Comparison of ENCODE assay signal across 19 cellular contexts in genomic region chr19:40808021-40808325, GRCh38. TPM values are rescaled to one million over a fixed set of nuclear protein-coding genes. Genes with fewer than 3 reads are reported as not detected.
DNase-seq lines count a peak whose midpoint lies in the region; ATAC-seq and TF ChIP-seq lines count a peak whose summit lies in the region.
"Had no signal": no experiment of that assay in that cellular context is flagged by ENCODE, and none has a peak within 500 bp of the region (broad histone marks: within the 10 kb centered on the region; RNA-seq: fewer than 3 reads in every experiment).

No MANE protein-coding gene starts in this region.

- H3K4me3 ChIP-seq in esophagus muscularis mucosa: no peak overlapping the region
- no peak overlapping the region for H3K4me3 ChIP-seq in stomach
- H3K4me3 ChIP-seq: GM23248, lung, thoracic aorta had no signal

- intact Hi-C loops in activated CD4-positive, alpha-beta memory T cell treated with anti-CD3 and anti-CD28 coated beads for 36 hours (cut with micrococcal nuclease): no loop called here
- intact Hi-C loops in activated T-helper 1 cell treated with anti-CD3 and anti-CD28 coated beads, Interleukin-12 subunit alpha, Interleukin-12 subunit beta, Interleukin-2, Interleukin-4 antibody, amounts not matched to agents 30 ng/mL and 10 ng/mL and 1 ng/mL, durations not matched to agents 14 hours and 24 hours and 36 hours (cut with micrococcal nuclease): no loop called here
- intact Hi-C loops in esophagus muscularis mucosa (cut with DNase I) (no loop called here), stomach (cut with DNase I; ENCODE audit: low total_unique reads) (loop anchor here (5.0 kb wide), 1 partner anchor 146 kb away; no protein-coding TSS in a partner anchor)

- CTCF ChIA-PET in activated CD4-positive, alpha-beta memory T cell treated with anti-CD3 and anti-CD28 coated beads for 36 hours (lab: Charles Lee): interaction anchor here (1.0 to 5.8 kb wide), 8 partner anchors 9 to 146 kb away, joined by 3 to 58 read pairs (median 24); partner anchors contain the start of genes ACTMAP, NUMBL, RAB4B and SNRPA
- CTCF ChIA-PET in activated CD4-positive, alpha-beta memory T cell treated with anti-CD3 and anti-CD28 coated beads, Interleukin-2, amount 10 ng/mL, durations not matched to agents 7 days and 5 days (lab: Charles Lee): interaction anchor here (0.9 to 4.6 kb wide), 8 partner anchors 9 to 146 kb away, joined by 3 to 50 read pairs (median 14); partner anchors contain the start of genes EGLN2 and RAB4B

- H3K36me3 Mint-ChIP-seq in activated CD4-positive, alpha-beta memory T cell treated with anti-CD3 and anti-CD28 coated beads for 36 hours: peaks cover 31% of the 10 kb centered on the region
- peaks cover 64% of the 10 kb centered on the region for H3K36me3 Mint-ChIP-seq in activated CD4-positive, alpha-beta memory T cell treated with anti-CD3 and anti-CD28 coated beads, Interleukin-2, amount 10 ng/mL, durations not matched to agents 7 days and 5 days (ENCODE audit: low read depth)
- H3K36me3 Mint-ChIP-seq in activated T-helper 1 cell treated with anti-CD3 and anti-CD28 coated beads, Interleukin-12 subunit alpha, Interleukin-12 subunit beta, Interleukin-2, Interleukin-4 antibody, amounts not matched to agents 30 ng/mL and 10 ng/mL and 1 ng/mL, durations not matched to agents 14 hours and 24 hours and 36 hours (ENCODE audit: low read depth): peaks cover 43% of the 10 kb centered on the region

- H3K9me3 Mint-ChIP-seq in activated CD4-positive, alpha-beta memory T cell treated with anti-CD3 and anti-CD28 coated beads for 36 hours: no peaks in the 10 kb centered on the region
- no peaks in the 10 kb centered on the region for H3K9me3 Mint-ChIP-seq in activated CD4-positive, alpha-beta memory T cell treated with anti-CD3 and anti-CD28 coated beads, Interleukin-2, amount 10 ng/mL, durations not matched to agents 7 days and 5 days
- no peaks in the 10 kb centered on the region for H3K9me3 Mint-ChIP-seq in activated T-helper 1 cell treated with anti-CD3 and anti-CD28 coated beads, Interleukin-12 subunit alpha, Interleukin-12 subunit beta, Interleukin-2, Interleukin-4 antibody, amounts not matched to agents 30 ng/mL and 10 ng/mL and 1 ng/mL, durations not matched to agents 14 hours and 24 hours and 36 hours

- no peak for DNase-seq in activated CD4-positive, alpha-beta memory T cell treated with anti-CD3 and anti-CD28 coated beads for 36 hours
- no peak for DNase-seq in activated CD4-positive, alpha-beta memory T cell treated with anti-CD3 and anti-CD28 coated beads, Interleukin-2, amount 10 ng/mL, durations not matched to agents 7 days and 5 days
- no peak for DNase-seq in activated T-helper 1 cell treated with anti-CD3 and anti-CD28 coated beads, Interleukin-12 subunit alpha, Interleukin-12 subunit beta, Interleukin-2, Interleukin-4 antibody, amounts not matched to agents 30 ng/mL and 10 ng/mL and 1 ng/mL, durations not matched to agents 14 hours and 24 hours and 36 hours (ENCODE audit: low spot score)
- no peak for DNase-seq in esophagus muscularis mucosa (ENCODE audit: extremely low spot score)
- no peak for DNase-seq in stomach
- DNase-seq in NCI-H524 treated with DMSO at 0.1 percent for 48 hours (lab: John Stamatoyannopoulos, UW): no peak
- DNase-seq: DMS153; effector CD4-positive, alpha-beta T cell; glutamatergic neuron; NCI-H1436 treated with DMSO at 0.1 percent for 48 hours; NCI-H774; stimulated activated CD4-positive, alpha-beta T cell treated with anti-CD3 and anti-CD28 coated beads, Interleukin-4, amount 100 ng/mL, for 4 hours had no signal

- peaks cover 69% of the 10 kb centered on the region for H3K4me1 Mint-ChIP-seq in activated CD4-positive, alpha-beta memory T cell treated with anti-CD3 and anti-CD28 coated beads for 36 hours (ENCODE audit: low read depth)
- peaks cover 84% of the 10 kb centered on the region for H3K4me1 Mint-ChIP-seq in activated CD4-positive, alpha-beta memory T cell treated with anti-CD3 and anti-CD28 coated beads, Interleukin-2, amount 10 ng/mL, durations not matched to agents 7 days and 5 days
- peaks cover 76% of the 10 kb centered on the region for H3K4me1 Mint-ChIP-seq in activated T-helper 1 cell treated with anti-CD3 and anti-CD28 coated beads, Interleukin-12 subunit alpha, Interleukin-12 subunit beta, Interleukin-2, Interleukin-4 antibody, amounts not matched to agents 30 ng/mL and 10 ng/mL and 1 ng/mL, durations not matched to agents 14 hours and 24 hours and 36 hours (ENCODE audit: low read depth)

- TF ChIP-seq EP300 in esophagus muscularis mucosa (IDR thresholded peaks at IDR 0.05) (no peak), stomach (IDR thresholded peaks at IDR 0.05) (no peak)

- no peak for TF ChIP-seq CTCF in esophagus muscularis mucosa (IDR thresholded peaks at IDR 0.05)
- no peak for TF ChIP-seq CTCF in stomach (IDR thresholded peaks at IDR 0.05)

- no peak overlapping the region for H3K4me3 Mint-ChIP-seq in activated CD4-positive, alpha-beta memory T cell treated with anti-CD3 and anti-CD28 coated beads for 36 hours
- H3K4me3 Mint-ChIP-seq in activated CD4-positive, alpha-beta memory T cell treated with anti-CD3 and anti-CD28 coated beads, Interleukin-2, amount 10 ng/mL, durations not matched to agents 7 days and 5 days: no peak overlapping the region
- peak overlapping the region; percentile 23 for H3K4me3 Mint-ChIP-seq in activated T-helper 1 cell treated with anti-CD3 and anti-CD28 coated beads, Interleukin-12 subunit alpha, Interleukin-12 subunit beta, Interleukin-2, Interleukin-4 antibody, amounts not matched to agents 30 ng/mL and 10 ng/mL and 1 ng/mL, durations not matched to agents 14 hours and 24 hours and 36 hours

- H3K27ac Mint-ChIP-seq in activated CD4-positive, alpha-beta memory T cell treated with anti-CD3 and anti-CD28 coated beads for 36 hours: peak overlapping the region; percentile 89
- no peak overlapping the region for H3K27ac Mint-ChIP-seq in activated CD4-positive, alpha-beta memory T cell treated with anti-CD3 and anti-CD28 coated beads, Interleukin-2, amount 10 ng/mL, durations not matched to agents 7 days and 5 days
- peak overlapping the region; percentile 80 for H3K27ac Mint-ChIP-seq in activated T-helper 1 cell treated with anti-CD3 and anti-CD28 coated beads, Interleukin-12 subunit alpha, Interleukin-12 subunit beta, Interleukin-2, Interleukin-4 antibody, amounts not matched to agents 30 ng/mL and 10 ng/mL and 1 ng/mL, durations not matched to agents 14 hours and 24 hours and 36 hours

- H3K27ac ChIP-seq in esophagus muscularis mucosa (replicated peaks in 1 of 4): peak overlapping the region; percentile 85 to 99 (median 96)
- H3K27ac ChIP-seq in stomach: peak overlapping the region in 4 of 5 donors; percentile 73 to 99 (median 96)

- peaks cover 5 to 39% (median 32%) of the 10 kb centered on the region in 4 donors for H3K36me3 ChIP-seq in esophagus muscularis mucosa
- H3K36me3 ChIP-seq in stomach: peaks cover 19 to 33% (median 31%) of the 10 kb centered on the region in 4 donors

- H3K9me3 ChIP-seq in esophagus muscularis mucosa (no peaks in the 10 kb centered on the region), stomach (no peaks in the 10 kb centered on the region)
- H3K9me3 ChIP-seq: thoracic aorta had no signal

- 94% methylated on average over 2 of the region's 2 CpGs for WGBS in esophagus muscularis mucosa
- WGBS in stomach, 5 donors: 85 to 100% (median 91%) methylated on average over 2 of the region's 2 CpGs; no CpG with 5 or more reads in 1 of the 5 donors

- no peaks in the 10 kb centered on the region for H3K27me3 Mint-ChIP-seq in activated CD4-positive, alpha-beta memory T cell treated with anti-CD3 and anti-CD28 coated beads for 36 hours
- peaks cover 14% of the 10 kb centered on the region for H3K27me3 Mint-ChIP-seq in activated CD4-positive, alpha-beta memory T cell treated with anti-CD3 and anti-CD28 coated beads, Interleukin-2, amount 10 ng/mL, durations not matched to agents 7 days and 5 days
- peaks cover 4% of the 10 kb centered on the region for H3K27me3 Mint-ChIP-seq in activated T-helper 1 cell treated with anti-CD3 and anti-CD28 coated beads, Interleukin-12 subunit alpha, Interleukin-12 subunit beta, Interleukin-2, Interleukin-4 antibody, amounts not matched to agents 30 ng/mL and 10 ng/mL and 1 ng/mL, durations not matched to agents 14 hours and 24 hours and 36 hours (ENCODE audit: insufficient read depth)

- H3K4me1 ChIP-seq in esophagus muscularis mucosa (peaks cover 88 to 95% (median 92%) of the 10 kb centered on the region in 4 donors), stomach (peaks cover 64 to 93% (median 91%) of the 10 kb centered on the region in 4 donors)

- H3K27me3 ChIP-seq in esophagus muscularis mucosa (no peaks in the 10 kb centered on the region), stomach (no peaks in the 10 kb centered on the region)

- ATAC-seq in HG02623 (IDR thresholded peaks at IDR 0.05; ENCODE audit: unreplicated experiment): no peak
- ATAC-seq in HG02642 (IDR thresholded peaks at IDR 0.05; ENCODE audit: poor library complexity, unreplicated experiment): no peak
- ATAC-seq: SK-N-SH treated with all-trans-retinoic acid at 6 μM for 48 hours had no signal

- no peak for TF ChIP-seq POLR2A in esophagus muscularis mucosa (IDR thresholded peaks at IDR 0.05; ENCODE audit: low read depth)
- no peak for TF ChIP-seq POLR2A in stomach (IDR thresholded peaks at IDR 0.05)

- POLR2A ChIA-PET in activated CD4-positive, alpha-beta memory T cell treated with anti-CD3 and anti-CD28 coated beads for 36 hours (lab: Charles Lee): interaction anchor here (1.9 kb wide), 1 partner anchor 56 kb away, joined by 7 read pairs; no protein-coding TSS in a partner anchor
- POLR2A ChIA-PET in activated CD4-positive, alpha-beta memory T cell treated with anti-CD3 and anti-CD28 coated beads, Interleukin-2, amount 10 ng/mL, durations not matched to agents 7 days and 5 days (lab: Charles Lee): interaction anchor here (2.3 to 14.9 kb wide), 5 partner anchors 10 to 145 kb away, joined by 8 to 161 read pairs (median 16); partner anchors contain the start of genes ACTMAP, COQ8B, EGLN2 and ITPKC

RNA-seq across cellular contexts. Expression of gene EGLN2, which starts 9.0 kb away (rescaled TPM):
- total RNA-seq in activated CD4-positive, alpha-beta memory T cell treated with anti-CD3 and anti-CD28 coated beads for 36 hours: 10 to 100 TPM; 89.1 to 90.3 TPM
- total RNA-seq in activated CD4-positive, alpha-beta memory T cell treated with anti-CD3 and anti-CD28 coated beads, Interleukin-2, amount 10 ng/mL, durations not matched to agents 7 days and 5 days: 100 to 1,000 TPM; 127 to 128 TPM
- 100 and 104 TPM in 2 replicates for total RNA-seq in activated T-helper 1 cell treated with anti-CD3 and anti-CD28 coated beads, Interleukin-12 subunit alpha, Interleukin-12 subunit beta, Interleukin-2, Interleukin-4 antibody, amounts not matched to agents 30 ng/mL and 10 ng/mL and 1 ng/mL, durations not matched to agents 14 hours and 24 hours and 36 hours
- total RNA-seq in esophagus muscularis mucosa (100 to 1,000 TPM in 2 of 4 donors, 10 to 100 TPM in 2; 93.1 to 131 (median 101) TPM), stomach (100 to 1,000 TPM in 1 of 5 donors, 10 to 100 TPM in 4; 30.0 to 115 (median 71.2) TPM)
- polyA plus RNA-seq in stomach: 10 to 100 TPM; 69.8 to 73.9 (median 71.7) TPM

RNA-seq across cellular contexts. Expression of gene RAB4B, which starts 29.9 kb away (rescaled TPM):
- total RNA-seq in activated CD4-positive, alpha-beta memory T cell treated with anti-CD3 and anti-CD28 coated beads for 36 hours: 10 to 100 TPM; 38.0 to 41.7 TPM
- 10 to 100 TPM; 65.7 to 68.3 TPM for total RNA-seq in activated CD4-positive, alpha-beta memory T cell treated with anti-CD3 and anti-CD28 coated beads, Interleukin-2, amount 10 ng/mL, durations not matched to agents 7 days and 5 days
- 40.6 and 45.5 TPM in 2 replicates for total RNA-seq in activated T-helper 1 cell treated with anti-CD3 and anti-CD28 coated beads, Interleukin-12 subunit alpha, Interleukin-12 subunit beta, Interleukin-2, Interleukin-4 antibody, amounts not matched to agents 30 ng/mL and 10 ng/mL and 1 ng/mL, durations not matched to agents 14 hours and 24 hours and 36 hours
- 10 to 100 TPM; 22.9 to 26.6 (median 23.2) TPM for total RNA-seq in esophagus muscularis mucosa
- 10 to 100 TPM in 4 of 5 donors, not detected in 1; 10.3 to 47.8 (median 28.9) TPM for total RNA-seq in stomach
- polyA plus RNA-seq in stomach: 10 to 100 TPM; 31.6 to 53.7 (median 39.2) TPM

RNA-seq across cellular contexts. Expression of gene MIA, which starts 32.7 kb away (rescaled TPM):
- under 1 TPM in 1 of 2 experiments, not detected in 1; 1.00 TPM for total RNA-seq in activated CD4-positive, alpha-beta memory T cell treated with anti-CD3 and anti-CD28 coated beads for 36 hours
- total RNA-seq in activated CD4-positive, alpha-beta memory T cell treated with anti-CD3 and anti-CD28 coated beads, Interleukin-2, amount 10 ng/mL, durations not matched to agents 7 days and 5 days: not detected
- 0.91 TPM in 1 of 2 replicates, not detected in the other for total RNA-seq in activated T-helper 1 cell treated with anti-CD3 and anti-CD28 coated beads, Interleukin-12 subunit alpha, Interleukin-12 subunit beta, Interleukin-2, Interleukin-4 antibody, amounts not matched to agents 30 ng/mL and 10 ng/mL and 1 ng/mL, durations not matched to agents 14 hours and 24 hours and 36 hours
- total RNA-seq in esophagus muscularis mucosa (1 to 10 TPM; 2.1 to 4.1 (median 2.7) TPM), stomach (1 to 10 TPM in 2 of 5 donors, not detected in 3; 2.9 to 8.1 TPM)
- polyA plus RNA-seq in stomach: 10 to 100 TPM in 1 of 3 donors, 1 to 10 TPM in 1, not detected in 1; 2.8 to 10.1 TPM
- total RNA-seq: GM23248, thoracic aorta had no signal
- polyA plus RNA-seq: GM23248 had no signal

RNA-seq across cellular contexts. Expression of gene CYP2A6, which starts 42.3 kb away (rescaled TPM):
- total RNA-seq in activated CD4-positive, alpha-beta memory T cell treated with anti-CD3 and anti-CD28 coated beads for 36 hours: not detected
- not detected for total RNA-seq in activated CD4-positive, alpha-beta memory T cell treated with anti-CD3 and anti-CD28 coated beads, Interleukin-2, amount 10 ng/mL, durations not matched to agents 7 days and 5 days
- total RNA-seq in activated T-helper 1 cell treated with anti-CD3 and anti-CD28 coated beads, Interleukin-12 subunit alpha, Interleukin-12 subunit beta, Interleukin-2, Interleukin-4 antibody, amounts not matched to agents 30 ng/mL and 10 ng/mL and 1 ng/mL, durations not matched to agents 14 hours and 24 hours and 36 hours: not detected in 2 replicates
- total RNA-seq in esophagus muscularis mucosa: not detected
- total RNA-seq in stomach: not detected
- polyA plus RNA-seq in stomach: not detected
- total RNA-seq: GM23248, pulmonary artery endothelial cell, thoracic aorta had no signal
- polyA plus RNA-seq: GM23248 had no signal

RNA-seq across cellular contexts. Expression of gene SNRPA, which starts 57.0 kb away (rescaled TPM):
- total RNA-seq in activated CD4-positive, alpha-beta memory T cell treated with anti-CD3 and anti-CD28 coated beads for 36 hours: 100 to 1,000 TPM; 241 to 253 TPM
- total RNA-seq in activated CD4-positive, alpha-beta memory T cell treated with anti-CD3 and anti-CD28 coated beads, Interleukin-2, amount 10 ng/mL, durations not matched to agents 7 days and 5 days: 100 to 1,000 TPM; 145 to 151 TPM
- 243 and 245 TPM in 2 replicates for total RNA-seq in activated T-helper 1 cell treated with anti-CD3 and anti-CD28 coated beads, Interleukin-12 subunit alpha, Interleukin-12 subunit beta, Interleukin-2, Interleukin-4 antibody, amounts not matched to agents 30 ng/mL and 10 ng/mL and 1 ng/mL, durations not matched to agents 14 hours and 24 hours and 36 hours
- total RNA-seq in esophagus muscularis mucosa (10 to 100 TPM; 47.3 to 69.1 (median 57.6) TPM), stomach (100 to 1,000 TPM in 2 of 5 donors, 10 to 100 TPM in 2, 1 to 10 TPM in 1; 4.9 to 258 (median 46.0) TPM)
- polyA plus RNA-seq in stomach: 10 to 100 TPM; 33.1 to 74.6 (median 71.6) TPM
